In genomic region chr10:43105119-43105792, GRCh38 we compare ENCODE assay signal across 8 cellular contexts. TPM values are rescaled to one million over a fixed set of nuclear protein-coding genes. Genes with fewer than 3 reads are reported as not detected.
A peak's percentile ranks its signal among the peaks of the same experiment; 100 is the strongest.
DNase-seq lines count a peak whose midpoint lies in the region; ATAC-seq and TF ChIP-seq lines count a peak whose summit lies in the region.

No MANE protein-coding gene starts in this region.

- H3K36me3 Mint-ChIP-seq in chondrocyte (ENCODE audit: low read depth) = no peaks in the 10 kb centered on the region

- TF ChIP-seq CTCF in 22Rv1 (IDR thresholded peaks at IDR 0.05) (peak; percentile 97), chondrocyte (IDR thresholded peaks at IDR 0.05) (peak; percentile 100)

- ATAC-seq in GM18499 (IDR thresholded peaks at IDR 0.05; ENCODE audit: insufficient read depth, unreplicated experiment) = peak; percentile 32
- ATAC-seq in HG02943 (IDR thresholded peaks at IDR 0.05; ENCODE audit: low read depth, unreplicated experiment) = peak; percentile 72

- H3K27me3 Mint-ChIP-seq in chondrocyte (ENCODE audit: low read depth) = peaks cover 14% of the 10 kb centered on the region

- H3K27ac ChIP-seq in 22Rv1 = no peak overlapping the region

- no peak overlapping the region for H3K27ac Mint-ChIP-seq in chondrocyte (ENCODE audit: unreplicated experiment)

- peaks cover 3% of the 10 kb centered on the region for H3K4me1 Mint-ChIP-seq in chondrocyte (ENCODE audit: low read depth)

- H3K9me3 Mint-ChIP-seq in chondrocyte (ENCODE audit: low read depth) = no peaks in the 10 kb centered on the region

- peak overlapping the region; percentile 71 for H3K4me3 Mint-ChIP-seq in chondrocyte (ENCODE audit: unreplicated experiment)

- DNase-seq in NCI-H2171 treated with DMSO at 0.1 percent for 48 hours (lab: John Stamatoyannopoulos, UW) (peak; percentile 39), chondrocyte (ENCODE audit: low spot score) (no peak), kidney tubule cell (ENCODE audit: low spot score) (peak; percentile 68)
- peak; percentile 62 to 73 for DNase-seq in activated CD4-positive, alpha-beta T cell treated with anti-CD3 and anti-CD28 coated beads for 24 hours (ENCODE audit: low read depth in 2 of 2)
- DNase-seq in stimulated activated CD4-positive, alpha-beta T cell treated with anti-CD3 and anti-CD28 coated beads, Interleukin-15, amount 100 ng/mL, for 24 hours = peak; percentile 85

RNA-seq across cellular contexts. Expression of gene RET, which starts 28.4 kb away (rescaled TPM):
- total RNA-seq in chondrocyte = 0.12 to 0.18 TPM in 2 of 3 replicates, not detected in the other

RNA-seq across cellular contexts. Expression of gene CSGALNACT2, which starts 33.0 kb away (rescaled TPM):
- 29.8 to 38.7 TPM (median 38.2 TPM) in 3 replicates for total RNA-seq in chondrocyte
